In the genomic region with DNA sequence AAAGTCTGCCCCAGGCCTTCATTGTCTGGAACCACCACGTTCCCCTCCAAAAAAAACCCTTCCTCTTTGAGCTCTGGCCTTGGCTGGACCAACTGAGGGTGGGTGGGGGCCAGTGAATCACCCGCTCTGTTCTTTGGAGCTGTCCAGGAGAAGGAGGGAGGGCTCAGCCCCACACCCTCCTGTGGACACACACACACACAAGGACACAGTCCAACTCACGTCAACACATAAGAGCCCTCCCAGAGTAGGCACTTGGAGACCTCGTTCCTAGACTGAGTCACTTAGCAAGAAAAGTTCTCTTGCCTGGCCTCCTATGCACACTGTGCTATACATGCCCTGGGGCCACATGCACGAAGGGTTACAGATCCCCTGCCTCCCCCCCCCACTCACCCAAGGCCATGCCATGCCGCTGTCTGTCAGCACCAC, we compare ENCODE assay signal across 1 cellular context.
TF ChIP-seq lines count a peak whose summit lies in the region.

No MANE protein-coding gene starts in this region.

TF ChIP-seq in IMR-90, 13 proteins besides CTCF, POLR2A, EP300 and RAD21 (continued from another document):
- TF ChIP-seq, protein P1, sequence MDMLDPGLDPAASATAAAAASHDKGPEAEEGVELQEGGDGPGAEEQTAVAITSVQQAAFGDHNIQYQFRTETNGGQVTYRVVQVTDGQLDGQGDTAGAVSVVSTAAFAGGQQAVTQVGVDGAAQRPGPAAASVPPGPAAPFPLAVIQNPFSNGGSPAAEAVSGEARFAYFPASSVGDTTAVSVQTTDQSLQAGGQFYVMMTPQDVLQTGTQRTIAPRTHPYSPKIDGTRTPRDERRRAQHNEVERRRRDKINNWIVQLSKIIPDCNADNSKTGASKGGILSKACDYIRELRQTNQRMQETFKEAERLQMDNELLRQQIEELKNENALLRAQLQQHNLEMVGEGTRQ (IDR thresholded peaks at IDR 0.05; ENCODE audit: low read depth, low read length), result no peak
- TF ChIP-seq MAZ (IDR thresholded peaks at IDR 0.05; ENCODE audit: borderline replicate concordance, low read depth, low read length) (peak; percentile 90), RFX5 (IDR thresholded peaks at IDR 0.05; ENCODE audit: low read depth, low read length) (no peak), ELK1 (IDR thresholded peaks at IDR 0.05; ENCODE audit: borderline replicate concordance, low read depth, low read length) (no peak), FOS (IDR thresholded peaks at IDR 0.05; ENCODE audit: low read depth, low read length) (peak; percentile 60; the same call in 1 of the 2 replicates), BHLHE40 (IDR thresholded peaks at IDR 0.05; ENCODE audit: low read depth, low read length) (peak; percentile 58), CEBPB (IDR thresholded peaks at IDR 0.05; ENCODE audit: low read depth, low read length) (no peak)
